ENCODE assay signal across 27 cellular contexts in genomic region chr7:36165802-36166201, GRCh38.
"Had no signal": no experiment of that assay in that cellular context is flagged by ENCODE, and none has a peak within 500 bp of the region (broad histone marks: within the 10 kb centered on the region; RNA-seq: fewer than 3 reads in every experiment).

No MANE protein-coding gene starts in this region.

- FAIRE-seq: endothelial cell of umbilical vein, islet of Langerhans had no signal

- ATAC-seq: foreskin keratinocyte; gastroesophageal sphincter; left cardiac atrium; right cardiac atrium; stimulated activated naive CD8-positive, alpha-beta T cell treated with anti-CD3 and anti-CD28 coated beads, Interleukin-15, amount 100 ng/mL, for 72 hours had no signal

- H3K4me3 Mint-ChIP-seq: naive thymus-derived CD4-positive, alpha-beta T cell; nephron progenitor cell; stimulated activated naive CD8-positive, alpha-beta T cell treated with anti-CD3 and anti-CD28 coated beads, Interleukin-15, amount 100 ng/mL, for 72 hours had no signal

- H3K4me1 Mint-ChIP-seq: stimulated activated naive CD8-positive, alpha-beta T cell treated with anti-CD3 and anti-CD28 coated beads, Interleukin-15, amount 100 ng/mL, for 72 hours had no signal

- H3K9me3 Mint-ChIP-seq: naive thymus-derived CD4-positive, alpha-beta T cell; nephron progenitor cell; stimulated activated naive CD8-positive, alpha-beta T cell treated with anti-CD3 and anti-CD28 coated beads, Interleukin-15, amount 100 ng/mL, for 72 hours had no signal

- H3K27me3 ChIP-seq: esophagus muscularis mucosa, foreskin keratinocyte, gastroesophageal sphincter, heart left ventricle, left lung, ovary, thyroid gland, vagina had no signal

- H3K27me3 Mint-ChIP-seq: stimulated activated naive CD8-positive, alpha-beta T cell treated with anti-CD3 and anti-CD28 coated beads, Interleukin-15, amount 100 ng/mL, for 72 hours had no signal

- H3K36me3 ChIP-seq: esophagus muscularis mucosa, gastroesophageal sphincter, left lung, ovary, thyroid gland, vagina had no signal

- H3K4me3 ChIP-seq: esophagus muscularis mucosa, gastroesophageal sphincter, heart left ventricle, left lung, ovary, psoas muscle, skin epidermis, thyroid gland, vagina had no signal

- H3K27ac Mint-ChIP-seq: naive thymus-derived CD4-positive, alpha-beta T cell; nephron progenitor cell; stimulated activated naive CD8-positive, alpha-beta T cell treated with anti-CD3 and anti-CD28 coated beads, Interleukin-15, amount 100 ng/mL, for 72 hours had no signal

- H3K9me3 ChIP-seq: esophagus muscularis mucosa, gastroesophageal sphincter, heart left ventricle, left lung, ovary, psoas muscle, thyroid gland, vagina had no signal

- H3K27ac ChIP-seq: esophagus muscularis mucosa, foreskin keratinocyte, gastroesophageal sphincter, heart left ventricle, left lung, ovary, psoas muscle, skin epidermis, thyroid gland, vagina had no signal

- DNase-seq: cortex of kidney; effector CD4-positive, alpha-beta T cell; foreskin keratinocyte; heart left ventricle; hippocampal formation; left cardiac atrium; left lung; midbrain; naive thymus-derived CD4-positive, alpha-beta T cell; nephron progenitor cell; occipital lobe; ovary; posterior cingulate gyrus; psoas muscle; right cardiac atrium; stimulated activated CD4-positive, alpha-beta T cell treated with anti-CD3 and anti-CD28 coated beads, Interleukin-15, amount 100 ng/mL, for 24 hours; stimulated activated CD4-positive, alpha-beta T cell treated with anti-CD3 and anti-CD28 coated beads, Interleukin-4, amount 100 ng/mL, for 1 hour; stimulated activated CD8-positive, alpha-beta memory T cell treated with anti-CD3 and anti-CD28 coated beads, Interleukin-4, amount 100 ng/mL, for 48 hours; stimulated activated naive CD4-positive, alpha-beta T cell; stimulated activated naive CD8-positive, alpha-beta T cell treated with anti-CD3 and anti-CD28 coated beads, Interleukin-15, amount 100 ng/mL, for 72 hours; thyroid gland had no signal

- H3K4me1 ChIP-seq: foreskin keratinocyte, thyroid gland had no signal
